In genomic region chr20:6866741-6867140, GRCh38 we compare ENCODE assay signal across 15 cellular contexts.
"Had no signal": no experiment of that assay in that cellular context is flagged by ENCODE, and none has a peak within 500 bp of the region (broad histone marks: within the 10 kb centered on the region; RNA-seq: fewer than 3 reads in every experiment).

No MANE protein-coding gene starts in this region.

- H3K4me3 ChIP-seq: ascending aorta, psoas muscle, spleen had no signal

- ATAC-seq: psoas muscle, sciatic nerve, T-cell had no signal

- H3K27ac ChIP-seq: ascending aorta, psoas muscle, spleen had no signal

- DNase-seq: activated CD4-positive, CD25-positive, alpha-beta regulatory T cell treated with anti-CD3 and anti-CD28 coated beads, Interleukin-2, amount 50 U/mL, for 72 hours; activated naive CD4-positive, alpha-beta T cell; glutamatergic neuron; hypothalamus; psoas muscle; spleen; T-cell; T1000 had no signal

- H3K4me1 Mint-ChIP-seq: T-cell had no signal

- H3K27me3 ChIP-seq: ascending aorta had no signal

- H3K9me3 ChIP-seq: ascending aorta, psoas muscle, spleen had no signal

- H3K4me3 Mint-ChIP-seq: mesothelial cell of epicardium; neural crest cell; stimulated activated naive CD8-positive, alpha-beta T cell treated with anti-CD3 and anti-CD28 coated beads, Interleukin-15, Interleukin-2, amounts not matched to agents 100 ng/mL and 50 ng/mL, for 24 hours; T-cell; type B pancreatic cell had no signal

- H3K36me3 ChIP-seq: ascending aorta, spleen had no signal

- H3K36me3 Mint-ChIP-seq: mesothelial cell of epicardium, T-cell, type B pancreatic cell had no signal

- H3K27me3 Mint-ChIP-seq: stimulated activated naive CD8-positive, alpha-beta T cell treated with anti-CD3 and anti-CD28 coated beads, Interleukin-15, Interleukin-2, amounts not matched to agents 100 ng/mL and 50 ng/mL, for 24 hours; T-cell had no signal

- H3K9me3 Mint-ChIP-seq: neural crest cell; stimulated activated naive CD8-positive, alpha-beta T cell treated with anti-CD3 and anti-CD28 coated beads, Interleukin-15, Interleukin-2, amounts not matched to agents 100 ng/mL and 50 ng/mL, for 24 hours; type B pancreatic cell had no signal

- H3K4me1 ChIP-seq: ascending aorta, psoas muscle, spleen had no signal

- FAIRE-seq: colon had no signal

- H3K27ac Mint-ChIP-seq: mesothelial cell of epicardium; stimulated activated naive CD8-positive, alpha-beta T cell treated with anti-CD3 and anti-CD28 coated beads, Interleukin-15, Interleukin-2, amounts not matched to agents 100 ng/mL and 50 ng/mL, for 24 hours; T-cell; type B pancreatic cell had no signal
